Comparison of ENCODE assay signal across 1 cellular context in genomic region chr19:45863840-45864628, GRCh38.
A peak's percentile ranks its signal among the peaks of the same experiment; 100 is the strongest.
TF ChIP-seq lines count a peak whose summit lies in the region.

FOXA3 (plus strand) TSS chr19:45864326; CDS start chr19:45864457, 131 bp downstream.

TF ChIP-seq in K562, 482 proteins besides CTCF, POLR2A, EP300 and RAD21 (continued from another document and continues in another):
- peak; percentile 43 for TF ChIP-seq TAF1 (IDR thresholded peaks at IDR 0.05; ENCODE audit: control insufficient read depth, extremely low read depth, insufficient read depth, low read length, severe bottlenecking)
- TF ChIP-seq PHB (CRISPR knock-in tag; IDR thresholded peaks at IDR 0.05): no peak
- no peak for TF ChIP-seq SFPQ (IDR thresholded peaks at IDR 0.05; ENCODE audit: low read depth, low read length)
- no peak for TF ChIP-seq CHCHD3 (CRISPR knock-in tag; IDR thresholded peaks at IDR 0.05)
- TF ChIP-seq ZSCAN32 (CRISPR knock-in tag; IDR thresholded peaks at IDR 0.05): no peak
- TF ChIP-seq RCOR1 (IDR thresholded peaks at IDR 0.05; ENCODE audit: borderline replicate concordance in 1 of 2, low read depth in 2 of 2, low read length in 2 of 2): peak; percentile 36 to 84; a peak in 3 of 4 replicates
- 0 out of 2 replicates have a peak, but pooled peaks have one; percentile 31 for TF ChIP-seq ATF6 (CRISPR knock-in tag; IDR thresholded peaks at IDR 0.05)
- TF ChIP-seq ZNF830 (CRISPR knock-in tag; IDR thresholded peaks at IDR 0.05): no peak
- TF ChIP-seq EP400 (IDR thresholded peaks at IDR 0.05): peak; percentile 34; the same call in 1 of the 2 replicates
- TF ChIP-seq MLLT1 (IDR thresholded peaks at IDR 0.05): no peak
- TF ChIP-seq ZNF253 (CRISPR knock-in tag; conservative IDR thresholded peaks at IDR 0.05): no peak
- TF ChIP-seq PYGO2 (tag; IDR thresholded peaks at IDR 0.05): no peak
- no peak for TF ChIP-seq MAFG (tag; conservative IDR thresholded peaks at IDR 0.05)
- no peak for TF ChIP-seq DNMT1 (IDR thresholded peaks at IDR 0.05)
- TF ChIP-seq ZNF780A (CRISPR knock-in tag; IDR thresholded peaks at IDR 0.05): no peak
- no peak for TF ChIP-seq SIN3B (IDR thresholded peaks at IDR 0.05; ENCODE audit: low read depth)
- TF ChIP-seq AFF4 (CRISPR knock-in tag; IDR thresholded peaks at IDR 0.05): no peak
- TF ChIP-seq RAD51 (IDR thresholded peaks at IDR 0.05; ENCODE audit: borderline replicate concordance, low read depth): no peak
- TF ChIP-seq PRDM10 (IDR thresholded peaks at IDR 0.05; ENCODE audit: partially characterized antibody): no peak
- no peak for TF ChIP-seq ZC3H8 (IDR thresholded peaks at IDR 0.05)
- no peak for TF ChIP-seq ZNF778 (CRISPR knock-in tag; IDR thresholded peaks at IDR 0.05)
- no peak for TF ChIP-seq CREB3L1 (IDR thresholded peaks at IDR 0.05; ENCODE audit: borderline replicate concordance, low read depth)
- no peak for TF ChIP-seq MTA1 (IDR thresholded peaks at IDR 0.05; ENCODE audit: borderline replicate concordance)
- no peak for TF ChIP-seq ZNF668 (CRISPR knock-in tag; IDR thresholded peaks at IDR 0.05)
- no peak for TF ChIP-seq THRA (IDR thresholded peaks at IDR 0.05)
- no peak for TF ChIP-seq MLX (CRISPR knock-in tag; conservative IDR thresholded peaks at IDR 0.05)
- TF ChIP-seq CREBBP (IDR thresholded peaks at IDR 0.05; ENCODE audit: low read depth, low read length): no peak
- no peak for TF ChIP-seq GTF2F1 (IDR thresholded peaks at IDR 0.05; ENCODE audit: low read depth, low read length)
- no peak for TF ChIP-seq USF1 (CRISPR knock-in tag; IDR thresholded peaks at IDR 0.05)
- no peak for TF ChIP-seq SMARCB1 (IDR thresholded peaks at IDR 0.05; ENCODE audit: insufficient read length, low read depth)
- peak; percentile 83 for TF ChIP-seq CCNT2 (IDR thresholded peaks at IDR 0.05; ENCODE audit: borderline replicate concordance, extremely low read depth, insufficient read length, low read depth, low read length)
- no peak for TF ChIP-seq CBFA2T3 (IDR thresholded peaks at IDR 0.05)
- no peak for TF ChIP-seq MITF (IDR thresholded peaks at IDR 0.05)
- TF ChIP-seq PHF20 (IDR thresholded peaks at IDR 0.05; ENCODE audit: partially characterized antibody): peak; percentile 80
- no peak for TF ChIP-seq GTF3C2 (IDR thresholded peaks at IDR 0.05; ENCODE audit: borderline replicate concordance, extremely low read depth, insufficient read length)
